Comparison of ENCODE assay signal across 14 cellular contexts in the genomic region with DNA sequence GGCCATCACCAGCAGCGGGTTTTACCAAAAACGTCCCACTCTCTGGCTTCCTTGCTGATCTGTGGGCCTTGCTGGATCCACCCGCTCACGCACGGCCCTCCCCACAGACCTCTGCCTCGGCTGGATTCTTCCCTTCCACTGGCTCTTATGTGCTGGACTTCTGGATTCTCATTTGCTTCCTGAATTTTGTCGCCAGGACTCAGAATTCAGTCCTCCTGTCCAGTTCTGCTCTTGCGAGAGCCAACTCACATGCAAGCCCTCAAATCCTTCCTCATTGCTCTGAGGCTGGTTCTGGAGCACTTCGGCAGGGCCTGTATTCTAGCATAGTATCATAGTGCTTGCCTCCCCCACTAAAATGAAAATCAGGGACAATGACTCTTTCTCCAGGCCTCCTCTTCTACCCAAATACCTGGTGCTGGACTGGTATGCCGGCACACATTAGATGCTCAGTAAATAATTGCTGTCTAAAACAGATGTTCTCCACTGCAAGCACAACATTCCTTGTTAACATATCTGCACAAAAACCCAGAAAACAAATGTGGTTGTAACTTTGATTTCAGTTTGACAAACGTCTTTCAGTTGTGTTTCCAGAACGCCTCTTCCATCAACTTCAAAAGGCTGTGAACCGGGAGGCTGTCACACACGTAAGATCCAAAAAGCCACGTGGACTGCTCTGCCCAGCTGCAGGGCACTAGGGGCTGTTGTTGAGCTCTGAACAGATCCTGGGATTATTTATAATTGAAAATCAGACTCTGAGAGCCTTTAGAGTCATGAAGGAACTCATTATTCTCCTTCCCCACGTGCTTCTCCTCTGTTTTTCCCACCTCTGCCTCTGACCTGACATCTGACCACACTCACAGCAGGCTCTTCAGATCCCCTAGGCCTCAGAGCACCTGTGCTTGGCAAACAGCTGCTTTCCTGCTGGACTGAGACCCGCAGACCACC.
DNase-seq lines count a peak whose midpoint lies in the region; ATAC-seq and TF ChIP-seq lines count a peak whose summit lies in the region.
"Had no signal": no experiment of that assay in that cellular context is flagged by ENCODE, and none has a peak within 500 bp of the region (broad histone marks: within the 10 kb centered on the region; RNA-seq: fewer than 3 reads in every experiment).

No MANE protein-coding gene starts in this region.

- H3K27ac ChIP-seq in layer of hippocampus (ENCODE audit: low read depth, low read length) (peak overlapping the region; percentile 12), temporal lobe (ENCODE audit: low read depth, low read length) (peak overlapping the region; percentile 10)
- H3K27ac ChIP-seq: esophagus muscularis mucosa, transverse colon had no signal

- ATAC-seq in HG03095 (IDR thresholded peaks at IDR 0.05; ENCODE audit: unreplicated experiment) (peak; percentile 62), HG03108 (IDR thresholded peaks at IDR 0.05; ENCODE audit: unreplicated experiment) (no peak), HG03025 (IDR thresholded peaks at IDR 0.05; ENCODE audit: low FRiP score, unreplicated experiment) (no peak)
- ATAC-seq: Panc1 had no signal

- no peak for TF ChIP-seq CTCF in MCF 10A (IDR thresholded peaks at IDR 0.05; ENCODE audit: unreplicated experiment)

- no peaks in the 10 kb centered on the region for H3K9me3 Mint-ChIP-seq in MCF 10A (ENCODE audit: unreplicated experiment)

- CTCF ChIA-PET in MCF 10A (lab: Yijun Ruan, JAX), result interaction anchor here (1.1 kb wide), 1 partner anchor 10 kb away, joined by 4 read pairs; no protein-coding TSS in a partner anchor

- H3K27me3 ChIP-seq in layer of hippocampus (ENCODE audit: control insufficient read depth, insufficient read depth, low read length), result no peaks in the 10 kb centered on the region
- H3K27me3 ChIP-seq: esophagus muscularis mucosa, transverse colon had no signal

- no peaks in the 10 kb centered on the region for H3K27me3 Mint-ChIP-seq in MCF 10A (ENCODE audit: insufficient read depth, unreplicated experiment)

- BruUV-seq in MCF 10A (replicated peaks; lab: Mats Ljungman, UMichigan), result no TSS peak

- H3K4me3 Mint-ChIP-seq in MCF 10A (ENCODE audit: unreplicated experiment), result no peak overlapping the region

- no peak overlapping the region for H3K27ac Mint-ChIP-seq in MCF 10A (ENCODE audit: low read depth, unreplicated experiment)

- intact Hi-C loops in MCF 10A (cut with micrococcal nuclease), result no loop called here

- DNase-seq in activated T-cell treated with anti-CD3 and anti-CD28 coated beads for 24 hours (ENCODE audit: low read depth) (peak; percentile 16), MCF 10A (ENCODE audit: unreplicated experiment) (no peak)
- no peak for DNase-seq in activated T-cell treated with anti-CD3 and anti-CD28 coated beads, Interleukin-2, amount 50 U/mL, for 1 hour
- DNase-seq: ACHN, mammary epithelial cell, NCI-H345, transverse colon had no signal

- no peaks in the 10 kb centered on the region for H3K4me1 Mint-ChIP-seq in MCF 10A (ENCODE audit: insufficient read depth, unreplicated experiment)

- POLR2A ChIA-PET in MCF 10A (lab: Yijun Ruan, JAX), result no interaction called here

- H3K36me3 Mint-ChIP-seq in MCF 10A (ENCODE audit: insufficient read depth, unreplicated experiment), result no peaks in the 10 kb centered on the region
